ENCODE assay signal across 22 cellular contexts in genomic region chr10:92814790-92815189, GRCh38.
"Had no signal": no experiment of that assay in that cellular context is flagged by ENCODE, and none has a peak within 500 bp of the region (broad histone marks: within the 10 kb centered on the region; RNA-seq: fewer than 3 reads in every experiment).

No MANE protein-coding gene starts in this region.

- H3K9me3 ChIP-seq: SK-N-SH had no signal

- H3K9ac ChIP-seq: SK-N-SH had no signal

- FAIRE-seq: RCC 7860 had no signal

- ATAC-seq: T-cell had no signal

- DNase-seq: Karpas-422, KG1, MM.1S, NCI-H1092 treated with DMSO at 0.1 percent for 48 hours, NCI-H1436, NCI-H187, NCI-H2029, NCI-H2081 treated with DMSO at 0.1 percent for 48 hours, NCI-H2171, NCI-H226, NCI-H446, NCI-H510A, NCI-H524 treated with DMSO at 0.1 percent for 48 hours, NCI-H69, NCI-H774, Right ventricle myocardium superior, RPMI8226, SIG-M5, SK-N-SH, SW 1271, T-cell had no signal

- H3K4me2 ChIP-seq: SK-N-SH had no signal
